In the genomic region with DNA sequence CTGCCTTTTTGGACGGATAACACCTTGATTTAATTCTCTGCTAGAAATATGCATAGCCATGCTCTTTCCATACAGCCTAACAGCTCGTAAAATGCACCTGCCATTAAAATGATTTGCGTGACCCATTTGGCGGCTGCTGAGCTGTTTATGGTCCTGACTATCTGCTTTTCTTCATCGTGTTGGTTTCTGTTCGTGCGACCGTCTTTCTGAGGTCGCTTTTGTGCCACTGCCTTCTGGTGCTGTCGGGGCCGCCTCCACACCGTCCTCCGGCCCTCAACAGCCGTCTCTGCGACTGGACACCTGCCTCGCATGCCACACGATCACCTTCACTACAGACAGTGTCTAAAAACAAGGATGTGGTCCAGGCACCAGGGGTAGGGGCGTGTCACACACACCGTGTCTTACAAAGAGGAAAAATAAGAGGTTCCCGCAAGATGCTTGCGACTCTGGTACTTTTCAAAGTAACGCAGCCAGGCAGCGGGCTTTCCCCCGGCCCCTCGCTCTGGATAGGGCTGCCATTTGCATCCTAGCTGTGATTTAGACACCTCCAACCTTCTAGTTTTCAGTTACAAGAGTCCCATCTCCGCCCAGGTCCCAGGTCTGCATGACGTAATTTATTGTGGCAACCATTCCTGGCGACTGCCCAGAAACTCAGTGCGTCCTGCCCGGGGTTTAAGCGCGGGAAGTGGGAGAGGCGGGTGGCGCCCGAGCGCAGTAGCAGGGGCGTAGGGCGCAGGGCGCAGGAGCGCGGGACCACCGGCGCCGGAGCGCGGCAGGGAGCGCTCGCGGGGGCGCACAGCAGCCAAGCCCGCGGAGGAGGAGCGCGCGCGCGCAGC, we compare ENCODE assay signal across 8 cellular contexts. TPM values are rescaled to one million over a fixed set of nuclear protein-coding genes. Genes with fewer than 3 reads are reported as not detected.
DNase-seq lines count a peak whose midpoint lies in the region; TF ChIP-seq lines count a peak whose summit lies in the region.

A gene (plus strand): TSS at position 629 of the 836 bp plus-strand sequence. CDS start 208 bp downstream, outside the sequence.

- peak within 1 kb of the TSS; percentile 77 for H2AFZ ChIP-seq in neural progenitor cell (replicated peaks)

- H3K36me3 ChIP-seq in H7 (replicated peaks; ENCODE audit: control insufficient read depth, insufficient read depth, low read length) = no peaks in the 10 kb centered on the region
- H3K36me3 ChIP-seq in SJSA1 = no peaks in the 10 kb centered on the region
- no peaks in the 10 kb centered on the region for H3K36me3 ChIP-seq in neural progenitor cell

- DNase-seq in AG10803 (ENCODE audit: low read depth) (peak; percentile 24), H7 (peak; percentile 71), SJSA1 (ENCODE audit: low read depth in 1 of 2, low spot score in 2 of 2) (peak; percentile 29 to 50), fibroblast of mammary gland (ENCODE audit: low read depth) (peak; percentile 20), neural progenitor cell (ENCODE audit: low spot score) (peak; percentile 63), middle frontal gyrus (ENCODE audit: extremely low spot score, low spot score) (no peak), 8988T (no peak), cortex of kidney (lab: John Stamatoyannopoulos, UW) (no peak)

- no peak within 1 kb of the TSS for H3K27ac Mint-ChIP-seq in neural progenitor cell

- H3K27ac ChIP-seq in SJSA1 (no peak within 1 kb of the TSS), neural progenitor cell (no peak within 1 kb of the TSS)

- H3K9ac ChIP-seq in neural progenitor cell = no peak within 1 kb of the TSS

- H3K4me3 ChIP-seq in AG10803 (ENCODE audit: low read length) (peak within 1 kb of the TSS; percentile 46), H7 (ENCODE audit: insufficient read depth, low read depth, low read length) (peak within 1 kb of the TSS; percentile 40), SJSA1 (peak within 1 kb of the TSS; percentile 38), fibroblast of mammary gland (ENCODE audit: control insufficient read depth, low read depth, low read length) (no peak within 1 kb of the TSS), neural progenitor cell (peak within 1 kb of the TSS; percentile 61)

- H3K4me1 ChIP-seq in SJSA1 (replicated peaks) = peaks cover 17% of the 10 kb centered on the region
- no peaks in the 10 kb centered on the region for H3K4me1 ChIP-seq in neural progenitor cell

- peak within 1 kb of the TSS; percentile 88 for H3K4me3 Mint-ChIP-seq in neural progenitor cell

- H3K27me3 Mint-ChIP-seq in neural progenitor cell (ENCODE audit: insufficient read depth, low read depth) = peaks cover 27% of the 10 kb centered on the region

- peaks cover 30% of the 10 kb centered on the region for H3K27me3 ChIP-seq in H7 (ENCODE audit: control insufficient read depth, insufficient read depth, low read length)
- H3K27me3 ChIP-seq in SJSA1 (replicated peaks) = no peaks in the 10 kb centered on the region; the same call in 1 of the 2 replicates
- peaks cover 57% of the 10 kb centered on the region for H3K27me3 ChIP-seq in neural progenitor cell

- H3K4me1 Mint-ChIP-seq in neural progenitor cell = peaks cover 11% of the 10 kb centered on the region

- peaks cover 7% of the 10 kb centered on the region for H3F3A ChIP-seq in neural progenitor cell (ENCODE audit: low read depth)

- H4K20me1 ChIP-seq in neural progenitor cell (ENCODE audit: low read depth) = no peaks in the 10 kb centered on the region

- H3K4me2 ChIP-seq in neural progenitor cell = peak within 1 kb of the TSS; percentile 78

- no peaks in the 10 kb centered on the region for H3K9me3 Mint-ChIP-seq in neural progenitor cell

- H3K9me3 ChIP-seq in SJSA1 (replicated peaks) (no peaks in the 10 kb centered on the region), neural progenitor cell (ENCODE audit: low read depth) (no peaks in the 10 kb centered on the region)

- H3K36me3 Mint-ChIP-seq in neural progenitor cell = no peaks in the 10 kb centered on the region

- no peaks in the 10 kb centered on the region for H3K79me2 ChIP-seq in neural progenitor cell (ENCODE audit: low read depth)

- TF ChIP-seq CTCF in AG10803 (conservative IDR thresholded peaks at IDR 0.05; ENCODE audit: low read length) (no peak), fibroblast of mammary gland (conservative IDR thresholded peaks at IDR 0.05; ENCODE audit: control insufficient read depth, insufficient read depth, low read depth, low read length) (no peak), neural progenitor cell (IDR thresholded peaks at IDR 0.05) (peak; percentile 10)

RNA-seq across cellular contexts. Expression of the gene that starts here (rescaled TPM):
- total RNA-seq in H7 (2014; rRNA removed; shearing (Covaris generic)) = not detected in 2 replicates
- total RNA-seq in SJSA1 (2014; rRNA removed; shearing (Covaris generic)) = 1.00 TPM in 1 of 2 replicates, not detected in the other
- total RNA-seq in neural progenitor cell (ENCODE audit: low replicate concordance) = not detected in 2 replicates

Comparison
In these comparisons a context has a peak if more than half of its experiments do, and no peak if none do; other contexts are left out.
1. Peak in DNase-seq and H3K4me3 ChIP-seq in H7; RNA of the gene not detected or under 1 TPM.
2. Peak in DNase-seq and H3K4me3 ChIP-seq in SJSA1; RNA of the gene not detected or under 1 TPM.
3. Peak in DNase-seq, H3K4me3 ChIP-seq and H3K4me2 ChIP-seq in neural progenitor cell; RNA of the gene not detected or under 1 TPM.
4. DNase-seq: peak in AG10803 (single experiment) and fibroblast of mammary gland (single experiment); none in middle frontal gyrus (single experiment), 8988T (single experiment) and cortex of kidney (single experiment).